Comparison of ENCODE assay signal across 12 cellular contexts in the genomic region with DNA sequence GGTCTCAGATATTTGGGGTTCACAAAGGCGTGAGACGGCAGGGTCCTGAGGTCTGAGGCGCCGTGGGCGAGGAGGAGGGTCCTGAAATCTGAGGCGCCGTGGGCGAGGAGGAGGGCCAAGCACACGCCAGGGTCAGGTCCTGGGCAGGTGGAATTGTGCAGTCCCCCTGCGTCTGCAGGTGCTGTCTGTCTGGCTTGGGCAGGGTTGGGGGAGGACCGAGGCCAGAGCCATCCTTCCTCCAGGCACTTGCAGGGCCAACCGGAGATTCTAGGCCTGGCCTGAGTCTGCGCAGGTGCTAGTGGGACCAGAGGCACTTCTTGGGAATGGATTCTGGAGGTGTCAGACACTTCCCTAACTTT. TPM values are rescaled to one million over a fixed set of nuclear protein-coding genes. Genes with fewer than 3 reads are reported as not detected.
DNase-seq lines count a peak whose midpoint lies in the region; ATAC-seq, FAIRE-seq and TF ChIP-seq lines count a peak whose summit lies in the region.
"Had no signal": no experiment of that assay in that cellular context is flagged by ENCODE, and none has a peak within 500 bp of the region (broad histone marks: within the 10 kb centered on the region; RNA-seq: fewer than 3 reads in every experiment).

No MANE protein-coding gene starts in this region.

- ATAC-seq in HepG2 (no peak), right lobe of liver (no peak), HG03039 (IDR thresholded peaks at IDR 0.05; ENCODE audit: unreplicated experiment) (no peak)
- ATAC-seq in stimulated activated naive B cell treated with anti-CD40 and anti-IgM and Interleukin-4, amounts not matched to agents 10 μg/mL and 1 μg/mL and 100 μg/mL, for 72 hours (replicated peaks): no peak

- no peaks in the 10 kb centered on the region for H3K27me3 Mint-ChIP-seq in stimulated activated naive B cell treated with anti-CD40 and anti-IgM and Interleukin-4, amounts not matched to agents 10 μg/mL and 1 μg/mL and 100 μg/mL, for 72 hours
- H3K27me3 Mint-ChIP-seq: naive B cell had no signal

- in situ Hi-C loops in HepG2 (cut with HindIII; ENCODE audit: extremely low pct_ligation_motif_present, low pct_unique_long_range_greater_than_20kb): loop anchor here (5.0 kb wide), 1 partner anchor 43 kb away; the partner anchor contains the start of genes GALNS and TRAPPC2L

- peak overlapping the region; percentile 25 for H3K27ac Mint-ChIP-seq in stimulated activated naive B cell treated with anti-CD40 and anti-IgM and Interleukin-4, amounts not matched to agents 10 μg/mL and 1 μg/mL and 100 μg/mL, for 72 hours

- no TSS peak for BruUV-seq in HepG2 (replicated peaks; lab: Mats Ljungman, UMichigan)

- H3K4me2 ChIP-seq in HepG2 (ENCODE audit: low read depth, low read length): no peak overlapping the region

- peak overlapping the region in 1 of 2 donors; percentile 39 for H3K4me3 Mint-ChIP-seq in stimulated activated naive B cell treated with anti-CD40 and anti-IgM and Interleukin-4, amounts not matched to agents 10 μg/mL and 1 μg/mL and 100 μg/mL, for 72 hours

- H3K9me3 ChIP-seq in HepG2 (ENCODE audit: low read length): no peaks in the 10 kb centered on the region
- no peaks in the 10 kb centered on the region for H3K9me3 ChIP-seq in right lobe of liver

- TF ChIP-seq CTCF in HepG2 (CRISPR knock-in tag; IDR thresholded peaks at IDR 0.05) (no peak), right lobe of liver (IDR thresholded peaks at IDR 0.05) (no peak)

- H3K36me3 ChIP-seq in HepG2 (replicated peaks in 1 of 2; ENCODE audit: control insufficient read depth in 1 of 2, insufficient read depth in 2 of 2, low read length in 2 of 2) (peaks cover 4 to 12% of the 10 kb centered on the region in 2 experiments; a peak in 3 of 5 replicates), right lobe of liver (peaks cover 0 to under 1% (median 0%) of the 10 kb centered on the region in 4 donors)

- intact Hi-C loops in HepG2 (cut with micrococcal nuclease; ENCODE audit: unreplicated experiment): loop anchor here (5.0 kb wide), 1 partner anchor 57 kb away; no protein-coding TSS in a partner anchor
- intact Hi-C loops in right lobe of liver (cut with DNase I): loop anchor here in 1 of 2 donors (10.0 kb wide), 2 partner anchors 51 to 351 kb away; partner anchors contain the start of gene PABPN1L

- POLR2A ChIA-PET in HepG2 (lab: Yijun Ruan, JAX): interaction anchor here (1.6 kb wide), 1 partner anchor 403 kb away, joined by 4 read pairs; the partner anchor contains the start of gene ZNF778

- TF ChIP-seq POLR2A in HepG2 (IDR thresholded peaks at IDR 0.05; ENCODE audit: insufficient read depth in 1 of 2, low read depth in 2 of 2, low read length in 2 of 2) (no peak), right lobe of liver (IDR thresholded peaks at IDR 0.05) (no peak)

- H3K4me1 ChIP-seq in HepG2 (ENCODE audit: insufficient read depth, low read length): peaks cover 49% of the 10 kb centered on the region
- H3K4me1 ChIP-seq in right lobe of liver: peaks cover 0 to 18% (median 4%) of the 10 kb centered on the region in 4 donors

- TF ChIP-seq EP300 in HepG2 (IDR thresholded peaks at IDR 0.05; ENCODE audit: low read depth in 2 of 2, low read length in 2 of 2) (no peak), HepG2 (CRISPR knock-in tag; IDR thresholded peaks at IDR 0.05; ENCODE audit: borderline replicate concordance) (no peak)

- H3K9me3 Mint-ChIP-seq in stimulated activated naive B cell treated with anti-CD40 and anti-IgM and Interleukin-4, amounts not matched to agents 10 μg/mL and 1 μg/mL and 100 μg/mL, for 72 hours: no peaks in the 10 kb centered on the region
- H3K9me3 Mint-ChIP-seq: naive B cell had no signal

- H3K9ac ChIP-seq in HepG2 (ENCODE audit: insufficient read depth, low read depth, low read length): no peak overlapping the region

- H3K27ac ChIP-seq in HepG2 (ENCODE audit: extremely low read length, insufficient read depth, low read length) (no peak overlapping the region), right lobe of liver (no peak overlapping the region)

- no peak overlapping the region for H2AFZ ChIP-seq in HepG2 (ENCODE audit: low read length)

- peaks cover 12 to 21% of the 10 kb centered on the region in 2 donors for H3K36me3 Mint-ChIP-seq in stimulated activated naive B cell treated with anti-CD40 and anti-IgM and Interleukin-4, amounts not matched to agents 10 μg/mL and 1 μg/mL and 100 μg/mL, for 72 hours
- H3K36me3 Mint-ChIP-seq: naive B cell had no signal

- peaks cover 0 to 5% of the 10 kb centered on the region in 2 experiments; a peak in 1 of 5 replicates for H3K27me3 ChIP-seq in HepG2 (ENCODE audit: control insufficient read depth in 1 of 2, insufficient read depth in 2 of 2, low read length in 2 of 2)
- no peaks in the 10 kb centered on the region for H3K27me3 ChIP-seq in right lobe of liver

- 63% methylated on average over 13 of the region's 13 CpGs for WGBS in HepG2 (ENCODE audit: low lambda C conversion rate)
- no CpG with 5 or more reads among the region's 13 CpGs for whole genome bisulfite sequencing in right lobe of liver (ENCODE audit: insufficient coverage, low coverage, low lambda C conversion rate, missing lambda C conversion rate)

- DNase-seq in HepG2 (ENCODE audit: low spot score): no peak
- no peak for DNase-seq in right lobe of liver
- DNase-seq in stimulated activated naive B cell treated with anti-CD40 and anti-IgM and Interleukin-4, amounts not matched to agents 10 μg/mL and 1 μg/mL and 100 μg/mL, for 72 hours: no peak
- DNase-seq: activated CD8-positive, alpha-beta memory T cell treated with anti-CD3 and anti-CD28 coated beads, Interleukin-2, amount 50 U/mL, for 4 hours; foreskin fibroblast; KG1; naive B cell; NCI-H1105 treated with DMSO at 0.1 percent for 48 hours; NCI-H2171; RPMI8226 had no signal

- H3K4me1 Mint-ChIP-seq in stimulated activated naive B cell treated with anti-CD40 and anti-IgM and Interleukin-4, amounts not matched to agents 10 μg/mL and 1 μg/mL and 100 μg/mL, for 72 hours: peaks cover 12 to 39% of the 10 kb centered on the region in 2 donors

- H3K4me3 ChIP-seq in HepG2 (replicated peaks in 1 of 3; ENCODE audit: insufficient read depth in 1 of 3, low read depth in 2 of 3, low read length in 3 of 3): no peak overlapping the region
- no peak overlapping the region for H3K4me3 ChIP-seq in right lobe of liver

- peaks cover 21% of the 10 kb centered on the region for H3K79me2 ChIP-seq in HepG2 (ENCODE audit: insufficient read depth, low read length)

- FAIRE-seq in HepG2 (lab: Jason Lieb, UNC): no peak
- FAIRE-seq: GM18507 had no signal

- peaks cover 14% of the 10 kb centered on the region; the same call in 1 of the 2 replicates for H4K20me1 ChIP-seq in HepG2 (ENCODE audit: insufficient read depth, low read length)

- CTCF ChIA-PET in HepG2 (lab: Yijun Ruan, JAX; ENCODE audit: low intra/inter-chr PET ratio, low total read pairs): no interaction called here

- TF ChIP-seq RAD21 in HepG2 (CRISPR knock-in tag; IDR thresholded peaks at IDR 0.05): no peak

RNA-seq across cellular contexts. Expression of gene APRT, which starts 2.4 kb away (rescaled TPM):
- total RNA-seq in HepG2 (2016; rRNA removed; fragmentation: Illumina TruSeq; extraction: Trizol) (242 and 274 TPM in 2 replicates), right lobe of liver (100 to 1,000 TPM in 2 of 6 experiments, 10 to 100 TPM in 4; 61.4 to 120 (median 74.1) TPM)
- 163 and 167 TPM in 2 replicates for total RNA-seq in HepG2 (2016; cell fraction: cytosol; rRNA removed; fragmentation: Illumina TruSeq; extraction: Trizol; ENCODE audit: low read depth)
- total RNA-seq in HepG2 (2016; cell fraction: insoluble cytoplasmic fraction; rRNA removed; fragmentation: Illumina TruSeq; extraction: Trizol): 238 and 275 TPM in 2 replicates
- 188 and 208 TPM in 2 replicates for total RNA-seq in HepG2 (2016; cell fraction: membrane; rRNA removed; fragmentation: Illumina TruSeq; extraction: Trizol)
- 99.7 and 110 TPM in 2 replicates for total RNA-seq in HepG2 (2016; cell fraction: nucleus; rRNA removed; fragmentation: Illumina TruSeq; extraction: Trizol)
- 155 and 210 TPM in 2 replicates for polyA plus RNA-seq in HepG2 (2011; rRNA removed)
- polyA plus RNA-seq in HepG2 (2011; cell fraction: cytosol; rRNA removed): 94.2 and 153 TPM in 2 replicates
- 101 and 126 TPM in 2 replicates for polyA plus RNA-seq in HepG2 (2011; cell fraction: nucleus; rRNA removed)
- polyA plus RNA-seq in HepG2 (2012): 136 and 175 TPM in 2 replicates
- polyA plus RNA-seq in HepG2 (2016; cell fraction: cytosol; fragmentation: Illumina TruSeq; extraction: Trizol; ENCODE audit: low read depth): 172 and 184 TPM in 2 replicates
- polyA plus RNA-seq in HepG2 (2016; cell fraction: insoluble cytoplasmic fraction; fragmentation: Illumina TruSeq; extraction: Trizol; ENCODE audit: low read depth): 339 and 349 TPM in 2 replicates
- 196 and 203 TPM in 2 replicates for polyA plus RNA-seq in HepG2 (2016; cell fraction: membrane; fragmentation: Illumina TruSeq; extraction: Trizol; ENCODE audit: low read depth)
- 192 and 201 TPM in 2 replicates for polyA plus RNA-seq in HepG2 (2016; cell fraction: nucleus; fragmentation: Illumina TruSeq; extraction: Trizol; ENCODE audit: insufficient read depth, low read depth)
- polyA minus RNA-seq in HepG2 (2011; rRNA and poly(A)+ RNA removed; ENCODE audit: low replicate concordance): 83.2 and 86.7 TPM in 2 replicates
- 75.3 and 84.8 TPM in 2 replicates for polyA minus RNA-seq in HepG2 (2011; cell fraction: cytosol; rRNA and poly(A)+ RNA removed)
- polyA minus RNA-seq in HepG2 (2011; cell fraction: nucleus; rRNA and poly(A)+ RNA removed): 35.7 and 49.8 TPM in 2 replicates

RNA-seq across cellular contexts. Expression of gene CDT1, which starts 10.5 kb away (rescaled TPM):
- total RNA-seq in HepG2 (2016; rRNA removed; fragmentation: Illumina TruSeq; extraction: Trizol) (16.5 and 23.1 TPM in 2 replicates), right lobe of liver (1 to 10 TPM in 2 of 6 experiments, under 1 TPM in 4; 0.22 to 9.6 (median 0.42) TPM)
- total RNA-seq in HepG2 (2016; cell fraction: cytosol; rRNA removed; fragmentation: Illumina TruSeq; extraction: Trizol; ENCODE audit: low read depth): 14.3 and 18.2 TPM in 2 replicates
- total RNA-seq in HepG2 (2016; cell fraction: insoluble cytoplasmic fraction; rRNA removed; fragmentation: Illumina TruSeq; extraction: Trizol): 15.0 and 21.7 TPM in 2 replicates
- total RNA-seq in HepG2 (2016; cell fraction: membrane; rRNA removed; fragmentation: Illumina TruSeq; extraction: Trizol): 30.9 and 31.0 TPM in 2 replicates
- 12.6 and 18.8 TPM in 2 replicates for total RNA-seq in HepG2 (2016; cell fraction: nucleus; rRNA removed; fragmentation: Illumina TruSeq; extraction: Trizol)
- 17.9 and 23.8 TPM in 2 replicates for polyA plus RNA-seq in HepG2 (2011; rRNA removed)
- polyA plus RNA-seq in HepG2 (2011; cell fraction: cytosol; rRNA removed): 15.0 and 37.3 TPM in 2 replicates
- 29.6 and 46.8 TPM in 2 replicates for polyA plus RNA-seq in HepG2 (2011; cell fraction: nucleus; rRNA removed)
- 13.5 and 17.6 TPM in 2 replicates for polyA plus RNA-seq in HepG2 (2012)
- polyA plus RNA-seq in HepG2 (2016; cell fraction: cytosol; fragmentation: Illumina TruSeq; extraction: Trizol; ENCODE audit: low read depth): 18.5 and 24.2 TPM in 2 replicates
- polyA plus RNA-seq in HepG2 (2016; cell fraction: insoluble cytoplasmic fraction; fragmentation: Illumina TruSeq; extraction: Trizol; ENCODE audit: low read depth): 22.4 and 29.0 TPM in 2 replicates
- 25.4 and 37.1 TPM in 2 replicates for polyA plus RNA-seq in HepG2 (2016; cell fraction: membrane; fragmentation: Illumina TruSeq; extraction: Trizol; ENCODE audit: low read depth)
- 34.6 and 39.8 TPM in 2 replicates for polyA plus RNA-seq in HepG2 (2016; cell fraction: nucleus; fragmentation: Illumina TruSeq; extraction: Trizol; ENCODE audit: insufficient read depth, low read depth)
- 25.0 and 71.0 TPM in 2 replicates for polyA minus RNA-seq in HepG2 (2011; rRNA and poly(A)+ RNA removed; ENCODE audit: low replicate concordance)
- polyA minus RNA-seq in HepG2 (2011; cell fraction: cytosol; rRNA and poly(A)+ RNA removed): 28.6 and 52.8 TPM in 2 replicates
- polyA minus RNA-seq in HepG2 (2011; cell fraction: nucleus; rRNA and poly(A)+ RNA removed): 6.7 and 8.8 TPM in 2 replicates

RNA-seq across cellular contexts. Expression of gene PIEZO1, which starts 29.1 kb away (rescaled TPM):
- total RNA-seq in HepG2 (2016; rRNA removed; fragmentation: Illumina TruSeq; extraction: Trizol): 32.5 and 85.0 TPM in 2 replicates
- 42.1 and 42.4 TPM in 2 replicates for total RNA-seq in HepG2 (2016; cell fraction: cytosol; rRNA removed; fragmentation: Illumina TruSeq; extraction: Trizol; ENCODE audit: low read depth)
- 27.7 and 89.8 TPM in 2 replicates for total RNA-seq in HepG2 (2016; cell fraction: insoluble cytoplasmic fraction; rRNA removed; fragmentation: Illumina TruSeq; extraction: Trizol)
- total RNA-seq in HepG2 (2016; cell fraction: membrane; rRNA removed; fragmentation: Illumina TruSeq; extraction: Trizol): 37.0 TPM in 2 replicates
- 117 and 146 TPM in 2 replicates for total RNA-seq in HepG2 (2016; cell fraction: nucleus; rRNA removed; fragmentation: Illumina TruSeq; extraction: Trizol)
- polyA plus RNA-seq in HepG2 (2011; rRNA removed): 67.9 and 93.5 TPM in 2 replicates
- polyA plus RNA-seq in HepG2 (2011; cell fraction: cytosol; rRNA removed): 42.8 and 69.2 TPM in 2 replicates
- 643 and 860 TPM in 2 replicates for polyA plus RNA-seq in HepG2 (2011; cell fraction: nucleus; rRNA removed)
- 52.4 and 78.3 TPM in 2 replicates for polyA plus RNA-seq in HepG2 (2012)
- polyA plus RNA-seq in HepG2 (2016; cell fraction: cytosol; fragmentation: Illumina TruSeq; extraction: Trizol; ENCODE audit: low read depth): 12.7 and 13.6 TPM in 2 replicates
- 33.4 and 36.7 TPM in 2 replicates for polyA plus RNA-seq in HepG2 (2016; cell fraction: insoluble cytoplasmic fraction; fragmentation: Illumina TruSeq; extraction: Trizol; ENCODE audit: low read depth)
- polyA plus RNA-seq in HepG2 (2016; cell fraction: membrane; fragmentation: Illumina TruSeq; extraction: Trizol; ENCODE audit: low read depth): 20.6 and 22.7 TPM in 2 replicates
- 296 and 336 TPM in 2 replicates for polyA plus RNA-seq in HepG2 (2016; cell fraction: nucleus; fragmentation: Illumina TruSeq; extraction: Trizol; ENCODE audit: insufficient read depth, low read depth)
- 101 and 184 TPM in 2 replicates for polyA minus RNA-seq in HepG2 (2011; rRNA and poly(A)+ RNA removed; ENCODE audit: low replicate concordance)
- 44.8 and 52.9 TPM in 2 replicates for polyA minus RNA-seq in HepG2 (2011; cell fraction: cytosol; rRNA and poly(A)+ RNA removed)
- 89.5 and 109 TPM in 2 replicates for polyA minus RNA-seq in HepG2 (2011; cell fraction: nucleus; rRNA and poly(A)+ RNA removed)
- total RNA-seq in right lobe of liver: 10 to 100 TPM; 48.9 to 91.9 (median 64.4) TPM

RNA-seq across cellular contexts. Expression of gene GALNS, which starts 42.6 kb away (rescaled TPM):
- total RNA-seq in HepG2 (2016; rRNA removed; fragmentation: Illumina TruSeq; extraction: Trizol) (2.8 and 9.2 TPM in 2 replicates), right lobe of liver (10 to 100 TPM in 5 of 6 experiments, 1 to 10 TPM in 1; 9.2 to 20.6 (median 16.5) TPM)
- total RNA-seq in HepG2 (2016; cell fraction: cytosol; rRNA removed; fragmentation: Illumina TruSeq; extraction: Trizol; ENCODE audit: low read depth): 3.6 and 3.7 TPM in 2 replicates
- 2.6 and 11.0 TPM in 2 replicates for total RNA-seq in HepG2 (2016; cell fraction: insoluble cytoplasmic fraction; rRNA removed; fragmentation: Illumina TruSeq; extraction: Trizol)
- 4.2 and 5.1 TPM in 2 replicates for total RNA-seq in HepG2 (2016; cell fraction: membrane; rRNA removed; fragmentation: Illumina TruSeq; extraction: Trizol)
- total RNA-seq in HepG2 (2016; cell fraction: nucleus; rRNA removed; fragmentation: Illumina TruSeq; extraction: Trizol): 12.2 and 14.1 TPM in 2 replicates
- polyA plus RNA-seq in HepG2 (2011; rRNA removed): 9.5 and 9.8 TPM in 2 replicates
- 7.1 and 10.3 TPM in 2 replicates for polyA plus RNA-seq in HepG2 (2011; cell fraction: cytosol; rRNA removed)
- 30.6 and 39.2 TPM in 2 replicates for polyA plus RNA-seq in HepG2 (2011; cell fraction: nucleus; rRNA removed)
- 8.2 and 13.0 TPM in 2 replicates for polyA plus RNA-seq in HepG2 (2012)
- 2.4 and 2.8 TPM in 2 replicates for polyA plus RNA-seq in HepG2 (2016; cell fraction: cytosol; fragmentation: Illumina TruSeq; extraction: Trizol; ENCODE audit: low read depth)
- polyA plus RNA-seq in HepG2 (2016; cell fraction: insoluble cytoplasmic fraction; fragmentation: Illumina TruSeq; extraction: Trizol; ENCODE audit: low read depth): 4.4 and 4.7 TPM in 2 replicates
- 4.1 and 4.7 TPM in 2 replicates for polyA plus RNA-seq in HepG2 (2016; cell fraction: membrane; fragmentation: Illumina TruSeq; extraction: Trizol; ENCODE audit: low read depth)
- polyA plus RNA-seq in HepG2 (2016; cell fraction: nucleus; fragmentation: Illumina TruSeq; extraction: Trizol; ENCODE audit: insufficient read depth, low read depth): 27.3 and 29.9 TPM in 2 replicates
- 11.5 and 13.9 TPM in 2 replicates for polyA minus RNA-seq in HepG2 (2011; rRNA and poly(A)+ RNA removed; ENCODE audit: low replicate concordance)
- polyA minus RNA-seq in HepG2 (2011; cell fraction: cytosol; rRNA and poly(A)+ RNA removed): 5.2 and 6.1 TPM in 2 replicates
- polyA minus RNA-seq in HepG2 (2011; cell fraction: nucleus; rRNA and poly(A)+ RNA removed): 13.4 and 18.0 TPM in 2 replicates

RNA-seq across cellular contexts. Expression of gene TRAPPC2L, which starts 42.8 kb away (rescaled TPM):
- total RNA-seq in HepG2 (2016; rRNA removed; fragmentation: Illumina TruSeq; extraction: Trizol) (107 and 158 TPM in 2 replicates), right lobe of liver (10 to 100 TPM; 15.1 to 25.5 (median 20.1) TPM)
- total RNA-seq in HepG2 (2016; cell fraction: cytosol; rRNA removed; fragmentation: Illumina TruSeq; extraction: Trizol; ENCODE audit: low read depth): 39.7 and 49.5 TPM in 2 replicates
- 117 and 161 TPM in 2 replicates for total RNA-seq in HepG2 (2016; cell fraction: insoluble cytoplasmic fraction; rRNA removed; fragmentation: Illumina TruSeq; extraction: Trizol)
- total RNA-seq in HepG2 (2016; cell fraction: membrane; rRNA removed; fragmentation: Illumina TruSeq; extraction: Trizol): 55.4 and 64.8 TPM in 2 replicates
- 54.9 and 68.3 TPM in 2 replicates for total RNA-seq in HepG2 (2016; cell fraction: nucleus; rRNA removed; fragmentation: Illumina TruSeq; extraction: Trizol)
- 94.9 and 96.3 TPM in 2 replicates for polyA plus RNA-seq in HepG2 (2011; rRNA removed)
- 49.7 and 65.0 TPM in 2 replicates for polyA plus RNA-seq in HepG2 (2011; cell fraction: cytosol; rRNA removed)
- 60.0 and 63.3 TPM in 2 replicates for polyA plus RNA-seq in HepG2 (2011; cell fraction: nucleus; rRNA removed)
- 72.5 and 94.4 TPM in 2 replicates for polyA plus RNA-seq in HepG2 (2012)
- 51.9 and 69.2 TPM in 2 replicates for polyA plus RNA-seq in HepG2 (2016; cell fraction: cytosol; fragmentation: Illumina TruSeq; extraction: Trizol; ENCODE audit: low read depth)
- 217 and 222 TPM in 2 replicates for polyA plus RNA-seq in HepG2 (2016; cell fraction: insoluble cytoplasmic fraction; fragmentation: Illumina TruSeq; extraction: Trizol; ENCODE audit: low read depth)
- 75.4 and 76.3 TPM in 2 replicates for polyA plus RNA-seq in HepG2 (2016; cell fraction: membrane; fragmentation: Illumina TruSeq; extraction: Trizol; ENCODE audit: low read depth)
- 124 and 134 TPM in 2 replicates for polyA plus RNA-seq in HepG2 (2016; cell fraction: nucleus; fragmentation: Illumina TruSeq; extraction: Trizol; ENCODE audit: insufficient read depth, low read depth)
- polyA minus RNA-seq in HepG2 (2011; rRNA and poly(A)+ RNA removed; ENCODE audit: low replicate concordance): 63.0 and 105 TPM in 2 replicates
- polyA minus RNA-seq in HepG2 (2011; cell fraction: cytosol; rRNA and poly(A)+ RNA removed): 10.9 and 13.1 TPM in 2 replicates
- 45.4 and 54.3 TPM in 2 replicates for polyA minus RNA-seq in HepG2 (2011; cell fraction: nucleus; rRNA and poly(A)+ RNA removed)
